30 cellular contexts compared by ENCODE assay signal in the genomic region with DNA sequence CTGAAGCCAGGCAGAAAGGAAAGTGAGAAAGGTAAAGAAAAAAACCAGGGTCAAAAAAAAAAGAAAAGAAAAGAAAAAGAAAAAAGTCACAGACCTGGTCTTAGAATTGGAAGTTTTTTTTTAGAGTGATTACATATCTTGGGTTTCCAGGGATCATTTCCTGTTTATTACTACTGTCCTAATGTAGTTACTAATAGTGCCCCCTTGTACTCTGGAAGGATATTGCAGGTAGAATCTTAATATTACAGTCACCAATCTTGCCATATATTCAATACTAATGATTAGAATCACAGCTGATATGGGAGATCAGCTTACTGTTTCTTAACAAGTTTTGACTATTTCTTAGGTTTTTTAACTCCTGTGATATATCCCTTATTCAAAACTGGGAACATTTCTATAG.
DNase-seq lines count a peak whose midpoint lies in the region; ATAC-seq, FAIRE-seq and TF ChIP-seq lines count a peak whose summit lies in the region.
"Had no signal": no experiment of that assay in that cellular context is flagged by ENCODE, and none has a peak within 500 bp of the region (broad histone marks: within the 10 kb centered on the region; RNA-seq: fewer than 3 reads in every experiment).

No MANE protein-coding gene starts in this region.

- TF ChIP-seq EP300 in Ishikawa (IDR thresholded peaks at IDR 0.05; ENCODE audit: borderline replicate concordance): no peak

- peak; percentile 7 for FAIRE-seq in RCC 7860 (lab: Jason Lieb, UNC)
- FAIRE-seq: endometrium had no signal

- H3K9me3 ChIP-seq in liver (ENCODE audit: control insufficient read depth in 4 of 4, low read length in 3 of 4): no peaks in the 10 kb centered on the region
- H3K9me3 ChIP-seq: gastrocnemius medialis, neutrophil, testis, uterus had no signal

- H3K4me3 ChIP-seq in liver (ENCODE audit: low read depth in 1 of 3, low read length in 3 of 3): no peak overlapping the region
- H3K4me3 ChIP-seq: gastrocnemius medialis, hepatocyte, skin epidermis, testis, uterus had no signal

- TF ChIP-seq RAD21 in Ishikawa (IDR thresholded peaks at IDR 0.05; ENCODE audit: low read depth) (peak; percentile 19), liver (IDR thresholded peaks at IDR 0.05) (peak; percentile 38 to 65)

- TF ChIP-seq CTCF in C4-2B (conservative IDR thresholded peaks at IDR 0.05): peak; percentile 40
- peak; percentile 26 for TF ChIP-seq CTCF in liver (IDR thresholded peaks at IDR 0.05; ENCODE audit: low read depth, low read length, missing input control)

- H3K27ac ChIP-seq in C4-2B (no peak overlapping the region), liver (ENCODE audit: low read depth in 1 of 2, low read length in 2 of 2) (no peak overlapping the region)
- H3K27ac ChIP-seq: gastrocnemius medialis, hepatocyte, neutrophil, skin epidermis, testis, uterus, WERI-Rb-1 had no signal

- no peaks in the 10 kb centered on the region for H3K36me3 ChIP-seq in liver (ENCODE audit: control insufficient read depth in 4 of 4, insufficient read depth in 3 of 4, low read depth in 1 of 4, low read length in 3 of 4)
- H3K36me3 ChIP-seq: gastrocnemius medialis, neutrophil, uterus, WERI-Rb-1 had no signal

- no peak overlapping the region for H3K9ac ChIP-seq in liver (ENCODE audit: low read depth in 1 of 2, low read length in 2 of 2)

- peaks cover 0 to 2% (median 0%) of the 10 kb centered on the region in 4 donors for H3K27me3 ChIP-seq in liver (ENCODE audit: control insufficient read depth in 4 of 4, insufficient read depth in 4 of 4, low read length in 3 of 4)
- H3K27me3 ChIP-seq: gastrocnemius medialis, hepatocyte, neutrophil, testis, uterus had no signal

- no peaks in the 10 kb centered on the region for H3K4me1 ChIP-seq in liver (ENCODE audit: control insufficient read depth in 4 of 4, insufficient read depth in 4 of 4, low read length in 3 of 4)
- H3K4me1 ChIP-seq: gastrocnemius medialis, testis, uterus had no signal

- ATAC-seq in GM18511 (IDR thresholded peaks at IDR 0.05; ENCODE audit: unreplicated experiment): no peak
- no peak for ATAC-seq in GM18861 (IDR thresholded peaks at IDR 0.05; ENCODE audit: unreplicated experiment)
- no peak for ATAC-seq in HG02642 (IDR thresholded peaks at IDR 0.05; ENCODE audit: poor library complexity, unreplicated experiment)
- ATAC-seq: gastrocnemius medialis; left colon; Right ventricle myocardium inferior; stimulated activated naive CD8-positive, alpha-beta T cell treated with anti-CD3 and anti-CD28 coated beads, Interleukin-15, Interleukin-2, amounts not matched to agents 100 U/mL and 50 U/mL, for 24 hours had no signal

- DNase-seq in RCC 7860 (ENCODE audit: low spot score) (no peak), HCEC 1CT (no peak)
- DNase-seq: activated CD4-positive, alpha-beta T cell treated with anti-CD3 and anti-CD28 coated beads, Interleukin-2, amount 10 ng/mL, durations not matched to agents 7 days and 5 days; activated gamma-delta T cell; activated T-cell treated with anti-CD3 and anti-CD28 coated beads, Interleukin-2, amount 50 U/mL, for 24 hours; CD4-positive, alpha-beta memory T cell; dermis blood vessel endothelial cell; DMS 273 treated with DMSO at 0.1 percent for 48 hours; gastrocnemius medialis; left colon; mesendoderm; NCI-H1092 treated with DMSO at 0.1 percent for 48 hours; NCI-H1930; NCI-H2227 treated with DMSO at 0.1 percent for 48 hours; NCI-H526 treated with DMSO at 0.1 percent for 48 hours; stimulated activated naive CD8-positive, alpha-beta T cell treated with anti-CD3 and anti-CD28 coated beads, Interleukin-15, Interleukin-2, amounts not matched to agents 100 U/mL and 50 U/mL, for 24 hours; testis; uterus; WERI-Rb-1 had no signal

TF ChIP-seq in Ishikawa, 13 proteins besides CTCF, POLR2A, EP300 and RAD21:
- TF ChIP-seq FOXM1 (IDR thresholded peaks at IDR 0.05; ENCODE audit: borderline replicate concordance, low read depth) (no peak), EGR1 (IDR thresholded peaks at IDR 0.05) (no peak), NFIC (IDR thresholded peaks at IDR 0.05) (no peak), CEBPB (IDR thresholded peaks at IDR 0.05) (no peak), YY1 (IDR thresholded peaks at IDR 0.05; ENCODE audit: low read depth) (no peak), TCF12 (IDR thresholded peaks at IDR 0.05; ENCODE audit: low read depth) (no peak), CREB1 (IDR thresholded peaks at IDR 0.05; ENCODE audit: low read depth) (no peak), TEAD4 (IDR thresholded peaks at IDR 0.05) (no peak), TAF1 (IDR thresholded peaks at IDR 0.05; ENCODE audit: low read depth) (no peak)
- TF ChIP-seq, protein P1, sequence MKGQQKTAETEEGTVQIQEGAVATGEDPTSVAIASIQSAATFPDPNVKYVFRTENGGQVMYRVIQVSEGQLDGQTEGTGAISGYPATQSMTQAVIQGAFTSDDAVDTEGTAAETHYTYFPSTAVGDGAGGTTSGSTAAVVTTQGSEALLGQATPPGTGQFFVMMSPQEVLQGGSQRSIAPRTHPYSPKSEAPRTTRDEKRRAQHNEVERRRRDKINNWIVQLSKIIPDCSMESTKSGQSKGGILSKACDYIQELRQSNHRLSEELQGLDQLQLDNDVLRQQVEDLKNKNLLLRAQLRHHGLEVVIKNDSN (IDR thresholded peaks at IDR 0.05): no peak
- TF ChIP-seq, protein P2, sequence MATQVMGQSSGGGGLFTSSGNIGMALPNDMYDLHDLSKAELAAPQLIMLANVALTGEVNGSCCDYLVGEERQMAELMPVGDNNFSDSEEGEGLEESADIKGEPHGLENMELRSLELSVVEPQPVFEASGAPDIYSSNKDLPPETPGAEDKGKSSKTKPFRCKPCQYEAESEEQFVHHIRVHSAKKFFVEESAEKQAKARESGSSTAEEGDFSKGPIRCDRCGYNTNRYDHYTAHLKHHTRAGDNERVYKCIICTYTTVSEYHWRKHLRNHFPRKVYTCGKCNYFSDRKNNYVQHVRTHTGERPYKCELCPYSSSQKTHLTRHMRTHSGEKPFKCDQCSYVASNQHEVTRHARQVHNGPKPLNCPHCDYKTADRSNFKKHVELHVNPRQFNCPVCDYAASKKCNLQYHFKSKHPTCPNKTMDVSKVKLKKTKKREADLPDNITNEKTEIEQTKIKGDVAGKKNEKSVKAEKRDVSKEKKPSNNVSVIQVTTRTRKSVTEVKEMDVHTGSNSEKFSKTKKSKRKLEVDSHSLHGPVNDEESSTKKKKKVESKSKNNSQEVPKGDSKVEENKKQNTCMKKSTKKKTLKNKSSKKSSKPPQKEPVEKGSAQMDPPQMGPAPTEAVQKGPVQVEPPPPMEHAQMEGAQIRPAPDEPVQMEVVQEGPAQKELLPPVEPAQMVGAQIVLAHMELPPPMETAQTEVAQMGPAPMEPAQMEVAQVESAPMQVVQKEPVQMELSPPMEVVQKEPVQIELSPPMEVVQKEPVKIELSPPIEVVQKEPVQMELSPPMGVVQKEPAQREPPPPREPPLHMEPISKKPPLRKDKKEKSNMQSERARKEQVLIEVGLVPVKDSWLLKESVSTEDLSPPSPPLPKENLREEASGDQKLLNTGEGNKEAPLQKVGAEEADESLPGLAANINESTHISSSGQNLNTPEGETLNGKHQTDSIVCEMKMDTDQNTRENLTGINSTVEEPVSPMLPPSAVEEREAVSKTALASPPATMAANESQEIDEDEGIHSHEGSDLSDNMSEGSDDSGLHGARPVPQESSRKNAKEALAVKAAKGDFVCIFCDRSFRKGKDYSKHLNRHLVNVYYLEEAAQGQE (IDR thresholded peaks at IDR 0.05; ENCODE audit: low read depth): no peak
TF ChIP-seq in Ishikawa: peak in this region for 0.

TF ChIP-seq in liver, 16 proteins besides CTCF, POLR2A, EP300 and RAD21 (continues in another document):
- TF ChIP-seq, protein P3, sequence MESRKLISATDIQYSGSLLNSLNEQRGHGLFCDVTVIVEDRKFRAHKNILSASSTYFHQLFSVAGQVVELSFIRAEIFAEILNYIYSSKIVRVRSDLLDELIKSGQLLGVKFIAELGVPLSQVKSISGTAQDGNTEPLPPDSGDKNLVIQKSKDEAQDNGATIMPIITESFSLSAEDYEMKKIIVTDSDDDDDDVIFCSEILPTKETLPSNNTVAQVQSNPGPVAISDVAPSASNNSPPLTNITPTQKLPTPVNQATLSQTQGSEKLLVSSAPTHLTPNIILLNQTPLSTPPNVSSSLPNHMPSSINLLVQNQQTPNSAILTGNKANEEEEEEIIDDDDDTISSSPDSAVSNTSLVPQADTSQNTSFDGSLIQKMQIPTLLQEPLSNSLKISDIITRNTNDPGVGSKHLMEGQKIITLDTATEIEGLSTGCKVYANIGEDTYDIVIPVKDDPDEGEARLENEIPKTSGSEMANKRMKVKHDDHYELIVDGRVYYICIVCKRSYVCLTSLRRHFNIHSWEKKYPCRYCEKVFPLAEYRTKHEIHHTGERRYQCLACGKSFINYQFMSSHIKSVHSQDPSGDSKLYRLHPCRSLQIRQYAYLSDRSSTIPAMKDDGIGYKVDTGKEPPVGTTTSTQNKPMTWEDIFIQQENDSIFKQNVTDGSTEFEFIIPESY (IDR thresholded peaks at IDR 0.05): no peak
- no peak for TF ChIP-seq EGR1 (IDR thresholded peaks at IDR 0.05; ENCODE audit: low read depth in 2 of 2)
- TF ChIP-seq GABPA (IDR thresholded peaks at IDR 0.05 in 1 of 2, conservative IDR thresholded peaks at IDR 0.05 in 1 of 2): no peak
- TF ChIP-seq FOXA1 (IDR thresholded peaks at IDR 0.05): no peak
- no peak for TF ChIP-seq NR2F2 (IDR thresholded peaks at IDR 0.05)
- TF ChIP-seq, protein P4, sequence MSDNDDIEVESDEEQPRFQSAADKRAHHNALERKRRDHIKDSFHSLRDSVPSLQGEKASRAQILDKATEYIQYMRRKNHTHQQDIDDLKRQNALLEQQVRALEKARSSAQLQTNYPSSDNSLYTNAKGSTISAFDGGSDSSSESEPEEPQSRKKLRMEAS (IDR thresholded peaks at IDR 0.05): no peak
- TF ChIP-seq TAF1 (conservative IDR thresholded peaks at IDR 0.05): no peak
